In genomic region chr15:92924216-92924615, GRCh38 we compare ENCODE assay signal across 12 cellular contexts. TPM values are rescaled to one million over a fixed set of nuclear protein-coding genes. Genes with fewer than 3 reads are reported as not detected.
DNase-seq lines count a peak whose midpoint lies in the region; ATAC-seq and TF ChIP-seq lines count a peak whose summit lies in the region.
"Had no signal": no experiment of that assay in that cellular context is flagged by ENCODE, and none has a peak within 500 bp of the region (broad histone marks: within the 10 kb centered on the region; RNA-seq: fewer than 3 reads in every experiment).

No MANE protein-coding gene starts in this region.

- DNase-seq in CD8-positive, alpha-beta memory T cell: no peak
- no peak for DNase-seq in activated CD4-positive, alpha-beta memory T cell treated with anti-CD3 and anti-CD28 coated beads, Interleukin-2, amount 10 ng/mL, durations not matched to agents 7 days and 5 days
- peak in 1 of 2 donors; percentile 32 for DNase-seq in heart right ventricle
- DNase-seq in sciatic nerve (ENCODE audit: low spot score): no peak
- DNase-seq in NCI-H446 (lab: John Stamatoyannopoulos, UW): no peak
- DNase-seq in stimulated activated CD4-positive, alpha-beta T cell treated with anti-CD3 and anti-CD28 coated beads, Interleukin-15, amount 100 ng/mL, for 24 hours: no peak
- no peak for DNase-seq in ACHN
- DNase-seq: activated CD4-positive, CD25-positive, alpha-beta regulatory T cell; KG1; NCI-H2171 treated with DMSO at 0.1 percent for 48 hours had no signal

- H3K4me1 Mint-ChIP-seq in CD8-positive, alpha-beta memory T cell: peaks cover 67 to 97% (median 96%) of the 10 kb centered on the region in 3 donors
- H3K4me1 Mint-ChIP-seq in activated CD4-positive, alpha-beta memory T cell treated with anti-CD3 and anti-CD28 coated beads, Interleukin-2, amount 10 ng/mL, durations not matched to agents 7 days and 5 days: peaks cover 75% of the 10 kb centered on the region

- WGBS in heart right ventricle, 2 donors: 44 to 50% methylated on average over 7 of the region's 7 CpGs

- no peaks in the 10 kb centered on the region for H3K27me3 ChIP-seq in CD8-positive, alpha-beta memory T cell (ENCODE audit: insufficient read depth, low read length, poor library complexity, severe bottlenecking)
- H3K27me3 ChIP-seq in heart right ventricle: no peaks in the 10 kb centered on the region

- H3K9me3 ChIP-seq in CD8-positive, alpha-beta memory T cell (ENCODE audit: low read length): no peaks in the 10 kb centered on the region
- no peaks in the 10 kb centered on the region for H3K9me3 ChIP-seq in heart right ventricle

- ATAC-seq in heart right ventricle (peak in 4 of 8 donors; percentile 16 to 31 (median 28)), sciatic nerve (peak; percentile 58), GM19463 (IDR thresholded peaks at IDR 0.05; ENCODE audit: unreplicated experiment) (no peak)
- ATAC-seq: esophagus mucosa had no signal

- peaks cover 51% of the 10 kb centered on the region for H3K4me1 ChIP-seq in CD8-positive, alpha-beta memory T cell (ENCODE audit: insufficient read depth, low read length)
- H3K4me1 ChIP-seq in heart right ventricle: peaks cover 4 to 65% (median 50%) of the 10 kb centered on the region in 9 donors

- no peak overlapping the region for H3K27ac ChIP-seq in CD8-positive, alpha-beta memory T cell (ENCODE audit: low read depth, low read length)
- peak overlapping the region in 8 of 10 donors; percentile 7 to 66 (median 38) for H3K27ac ChIP-seq in heart right ventricle

- no peak for TF ChIP-seq CTCF in heart right ventricle (IDR thresholded peaks at IDR 0.05)

- CTCF ChIA-PET in CD8-positive, alpha-beta memory T cell (lab: Charles Lee): interaction anchor here (1.9 to 4.8 kb wide), 2 partner anchors 116 to 127 kb away, joined by 9 to 25 read pairs; no protein-coding TSS in a partner anchor
- CTCF ChIA-PET in activated CD4-positive, alpha-beta memory T cell treated with anti-CD3 and anti-CD28 coated beads, Interleukin-2, amount 10 ng/mL, durations not matched to agents 7 days and 5 days (lab: Charles Lee): interaction anchor here (1.3 to 2.4 kb wide), 3 partner anchors 12 to 127 kb away, joined by 5 to 11 read pairs (median 9); no protein-coding TSS in a partner anchor

- H3K4me3 Mint-ChIP-seq in CD8-positive, alpha-beta memory T cell: no peak overlapping the region
- H3K4me3 Mint-ChIP-seq in activated CD4-positive, alpha-beta memory T cell treated with anti-CD3 and anti-CD28 coated beads, Interleukin-2, amount 10 ng/mL, durations not matched to agents 7 days and 5 days: no peak overlapping the region

- H3K36me3 ChIP-seq in CD8-positive, alpha-beta memory T cell (ENCODE audit: insufficient read depth, low read length): peaks cover 50% of the 10 kb centered on the region
- peaks cover 0 to 76% (median 44%) of the 10 kb centered on the region in 9 donors for H3K36me3 ChIP-seq in heart right ventricle

- POLR2A ChIA-PET in CD8-positive, alpha-beta memory T cell (lab: Charles Lee): interaction anchor here (1.2 kb wide), 1 partner anchor 127 kb away, joined by 4 read pairs; no protein-coding TSS in a partner anchor
- POLR2A ChIA-PET in activated CD4-positive, alpha-beta memory T cell treated with anti-CD3 and anti-CD28 coated beads, Interleukin-2, amount 10 ng/mL, durations not matched to agents 7 days and 5 days (lab: Charles Lee): interaction anchor here (0.9 to 4.1 kb wide), 5 partner anchors 9 to 116 kb away, joined by 3 to 18 read pairs (median 5); partner anchors contain the start of gene CHD2

- peaks cover 0 to 1% of the 10 kb centered on the region in 2 donors for H3K27me3 Mint-ChIP-seq in CD8-positive, alpha-beta memory T cell
- no peaks in the 10 kb centered on the region for H3K27me3 Mint-ChIP-seq in activated CD4-positive, alpha-beta memory T cell treated with anti-CD3 and anti-CD28 coated beads, Interleukin-2, amount 10 ng/mL, durations not matched to agents 7 days and 5 days

- in situ Hi-C loops in ACHN (cut with HindIII; ENCODE audit: low pct_ligation_motif_present, low pct_unique_long_range_greater_than_20kb, low sequenced_read_pairs): loop anchor here (25.0 kb wide), 1 partner anchor 112 kb away; no protein-coding TSS in a partner anchor

- peak overlapping the region in 6 of 8 donors; percentile 1 to 93 (median 70) for H3K27ac Mint-ChIP-seq in CD8-positive, alpha-beta memory T cell
- peak overlapping the region; percentile 11 for H3K27ac Mint-ChIP-seq in activated CD4-positive, alpha-beta memory T cell treated with anti-CD3 and anti-CD28 coated beads, Interleukin-2, amount 10 ng/mL, durations not matched to agents 7 days and 5 days

- H3K9me3 Mint-ChIP-seq in CD8-positive, alpha-beta memory T cell: no peaks in the 10 kb centered on the region
- H3K9me3 Mint-ChIP-seq in activated CD4-positive, alpha-beta memory T cell treated with anti-CD3 and anti-CD28 coated beads, Interleukin-2, amount 10 ng/mL, durations not matched to agents 7 days and 5 days: no peaks in the 10 kb centered on the region

- peaks cover 14 to 94% (median 25%) of the 10 kb centered on the region in 3 donors for H3K36me3 Mint-ChIP-seq in CD8-positive, alpha-beta memory T cell
- peaks cover 94% of the 10 kb centered on the region for H3K36me3 Mint-ChIP-seq in activated CD4-positive, alpha-beta memory T cell treated with anti-CD3 and anti-CD28 coated beads, Interleukin-2, amount 10 ng/mL, durations not matched to agents 7 days and 5 days (ENCODE audit: low read depth)

- H3K4me3 ChIP-seq in CD8-positive, alpha-beta memory T cell (ENCODE audit: low read length): no peak overlapping the region
- H3K4me3 ChIP-seq in heart right ventricle: no peak overlapping the region

- intact Hi-C loops in heart right ventricle (cut with DNase I) (loop anchor here in 4 of 10 donors (5.0 kb wide), 3 partner anchors 117 to 127 kb away; no protein-coding TSS in a partner anchor), sciatic nerve (cut with DNase I) (no loop called here)

RNA-seq across cellular contexts. Expression of gene CHD2, which starts 24.1 kb away (rescaled TPM):
- 100 to 1,000 TPM in 1 of 2 experiments, 10 to 100 TPM in 1; 99.0 to 109 TPM for total RNA-seq in CD8-positive, alpha-beta memory T cell
- 80.3 TPM for polyA plus RNA-seq in CD8-positive, alpha-beta memory T cell
- total RNA-seq in activated CD4-positive, alpha-beta memory T cell treated with anti-CD3 and anti-CD28 coated beads, Interleukin-2, amount 10 ng/mL, durations not matched to agents 7 days and 5 days: 100 to 1,000 TPM; 141 to 155 TPM
- total RNA-seq in heart right ventricle (10 to 100 TPM; 38.0 to 74.0 (median 56.3) TPM), sciatic nerve (167 TPM)
- polyA plus RNA-seq in heart right ventricle: 10 to 100 TPM; 12.2 to 41.7 TPM
